ENCODE assay signal across 8 cellular contexts in the genomic region with DNA sequence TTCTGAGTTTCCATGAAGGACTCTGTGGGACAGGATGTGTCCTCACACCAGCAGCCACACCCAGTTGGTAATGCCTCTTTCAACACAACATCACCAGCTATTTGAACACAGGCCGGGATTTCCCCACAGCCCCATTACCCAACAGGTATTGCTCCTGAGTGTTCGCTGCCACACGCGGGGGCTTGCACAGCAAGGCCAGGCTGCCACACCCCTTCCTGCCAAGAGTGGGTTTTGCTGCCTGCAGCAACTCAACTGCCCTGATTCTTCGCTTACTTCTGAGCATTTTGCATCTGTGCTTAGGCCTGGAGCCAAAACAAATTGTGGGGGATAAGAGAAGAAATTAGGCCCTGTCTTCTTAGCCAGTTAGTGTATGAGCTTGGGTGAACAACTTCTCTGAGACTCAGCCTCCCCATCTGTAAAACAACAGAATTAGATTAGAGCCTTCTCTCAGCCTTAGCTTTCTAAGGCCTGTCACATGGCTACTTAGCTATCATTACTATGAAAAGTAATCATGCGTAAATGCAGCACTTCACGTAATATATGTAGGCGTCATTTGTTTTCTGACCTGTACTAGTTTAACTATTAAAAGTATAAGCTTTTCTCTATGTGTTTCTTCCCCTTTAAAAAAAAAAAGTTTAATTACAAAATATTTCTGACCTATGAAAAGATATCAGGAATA. TPM values are rescaled to one million over a fixed set of nuclear protein-coding genes. Genes with fewer than 3 reads are reported as not detected.
DNase-seq lines count a peak whose midpoint lies in the region; ATAC-seq and TF ChIP-seq lines count a peak whose summit lies in the region.

No MANE protein-coding gene starts in this region.

- H3K36me3 ChIP-seq in colonic mucosa (no peaks in the 10 kb centered on the region), psoas muscle (ENCODE audit: insufficient read depth in 1 of 2, low read depth in 1 of 2) (no peaks in the 10 kb centered on the region)

- H3K27me3 ChIP-seq in colonic mucosa (no peaks in the 10 kb centered on the region), psoas muscle (ENCODE audit: insufficient read depth in 3 of 3, low read length in 2 of 3) (no peaks in the 10 kb centered on the region)

- H3K27ac ChIP-seq in colonic mucosa (no peak overlapping the region), psoas muscle (no peak overlapping the region)

- H3K4me1 ChIP-seq in colonic mucosa (no peaks in the 10 kb centered on the region), psoas muscle (peaks cover 8% of the 10 kb centered on the region)

- intact Hi-C loops in colonic mucosa (cut with DNase I) (loop anchor here (2.0 to 5.0 kb wide), 3 partner anchors 55 to 130 kb away; a partner anchor contains a TSS), psoas muscle (cut with DNase I) (loop anchor here (1.0 to 5.0 kb wide), 3 partner anchors 55 to 120 kb away; no protein-coding TSS in a partner anchor)

- no peak overlapping the region for H3K4me3 ChIP-seq in GM12865 (ENCODE audit: low read depth, low read length)
- no peak overlapping the region for H3K4me3 ChIP-seq in colonic mucosa
- H3K4me3 ChIP-seq in psoas muscle, result no peak overlapping the region

- 82 to 88% (median 86%) methylated on average over 8 of the region's 8 CpGs for WGBS in psoas muscle, 3 donors

- TF ChIP-seq CTCF in GM12865 (IDR thresholded peaks at IDR 0.05; ENCODE audit: insufficient read depth, low read depth, low read length, missing control alignments) (no peak), colonic mucosa (IDR thresholded peaks at IDR 0.05) (no peak), psoas muscle (IDR thresholded peaks at IDR 0.05) (no peak)

- H3K9me3 ChIP-seq in colonic mucosa (no peaks in the 10 kb centered on the region), psoas muscle (no peaks in the 10 kb centered on the region)

- no peak overlapping the region for H3K9ac ChIP-seq in colonic mucosa (ENCODE audit: low read depth in 2 of 2, low read length in 2 of 2)

- peak; percentile 43 for DNase-seq in GM12865 (ENCODE audit: low read depth)
- peak; percentile 38 for DNase-seq in T-helper 22 cell (ENCODE audit: low read depth)
- peak; percentile 59 for DNase-seq in colonic mucosa
- no peak for DNase-seq in psoas muscle
- DNase-seq in NCI-H1694 (lab: John Stamatoyannopoulos, UW), result no peak
- no peak for DNase-seq in cerebellum (ENCODE audit: low spot score)
- DNase-seq in DMS114 treated with DMSO at 0.1 percent for 48 hours (lab: John Stamatoyannopoulos, UW; ENCODE audit: unreplicated experiment), result no peak

- peak in 3 of 4 donors; percentile 17 to 57 (median 43) for ATAC-seq in psoas muscle
- ATAC-seq in HG03159 (IDR thresholded peaks at IDR 0.05; ENCODE audit: unreplicated experiment), result no peak

RNA-seq across cellular contexts. Expression of a gene that starts 20.0 kb away (rescaled TPM):
- total RNA-seq in colonic mucosa (100 to 1,000 TPM in 1 of 2 donors, 10 to 100 TPM in 1; 91.0 to 148 TPM), psoas muscle (10 to 100 TPM; 14.2 to 24.4 (median 19.7) TPM), cerebellum (25.1 TPM)
- polyA plus RNA-seq in psoas muscle, result 10 to 100 TPM in 1 of 3 donors, 1 to 10 TPM in 2; 7.6 to 14.7 (median 8.0) TPM

Comparison
In these comparisons a context has a peak if more than half of its experiments do, and no peak if none do; other contexts are left out.
1. DNase-seq: peak in GM12865 (single experiment), T-helper 22 cell (single experiment) and colonic mucosa (single experiment); none in psoas muscle (0 of 2), NCI-H1694 (single experiment), cerebellum (single experiment) and DMS114 treated with DMSO at 0.1 percent for 48 hours (single experiment).